In the genomic region with DNA sequence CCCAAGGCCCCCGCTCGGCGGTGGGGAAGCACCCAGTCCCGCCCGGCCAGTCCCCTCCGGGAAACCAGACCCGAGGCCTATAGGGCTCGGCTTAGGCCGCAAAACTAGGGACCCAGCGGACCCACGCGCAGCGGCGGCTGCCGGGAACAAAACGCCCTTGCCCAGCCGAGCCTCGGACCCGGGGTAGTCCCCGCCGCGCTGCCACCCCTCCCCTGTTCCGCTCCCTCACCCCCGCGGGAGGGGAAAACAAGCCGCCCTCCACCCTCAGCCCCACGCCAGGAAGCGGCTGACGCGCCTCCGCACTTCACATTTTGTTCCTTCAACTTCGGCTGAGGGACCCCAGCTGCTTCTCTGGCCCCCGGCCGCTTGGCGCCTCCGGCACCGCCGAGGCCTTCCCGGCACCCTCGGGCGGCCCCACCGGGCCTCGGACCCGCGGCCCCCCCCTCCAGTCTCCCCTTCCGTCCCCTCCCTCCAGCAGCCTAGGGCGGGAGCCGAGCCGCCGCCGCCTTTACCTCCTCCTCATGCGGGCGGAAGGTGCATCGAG, we compare ENCODE assay signal across 1 cellular context.
TF ChIP-seq lines count a peak whose summit lies in the region.

No MANE protein-coding gene starts in this region.

TF ChIP-seq in GM12878, 131 proteins besides CTCF, POLR2A, EP300 and RAD21 (continued from another document):
- TF ChIP-seq, protein P1, sequence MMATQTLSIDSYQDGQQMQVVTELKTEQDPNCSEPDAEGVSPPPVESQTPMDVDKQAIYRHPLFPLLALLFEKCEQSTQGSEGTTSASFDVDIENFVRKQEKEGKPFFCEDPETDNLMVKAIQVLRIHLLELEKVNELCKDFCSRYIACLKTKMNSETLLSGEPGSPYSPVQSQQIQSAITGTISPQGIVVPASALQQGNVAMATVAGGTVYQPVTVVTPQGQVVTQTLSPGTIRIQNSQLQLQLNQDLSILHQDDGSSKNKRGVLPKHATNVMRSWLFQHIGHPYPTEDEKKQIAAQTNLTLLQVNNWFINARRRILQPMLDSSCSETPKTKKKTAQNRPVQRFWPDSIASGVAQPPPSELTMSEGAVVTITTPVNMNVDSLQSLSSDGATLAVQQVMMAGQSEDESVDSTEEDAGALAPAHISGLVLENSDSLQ (IDR thresholded peaks at IDR 0.05) = no peak
- TF ChIP-seq TCF12 (IDR thresholded peaks at IDR 0.05; ENCODE audit: low read depth, low read length) (0 out of 2 replicates have a peak, but pooled peaks have one; percentile 16), EGR1 (IDR thresholded peaks at IDR 0.05; ENCODE audit: borderline replicate concordance in 1 of 2, low read depth in 2 of 2, low read length in 2 of 2) (peak in 1 of 2 experiments; percentile 19; a peak in 1 of 3 replicates), ZZZ3 (IDR thresholded peaks at IDR 0.05; ENCODE audit: control insufficient read depth, insufficient read length, low read depth) (no peak), CBX5 (IDR thresholded peaks at IDR 0.05; ENCODE audit: low read depth) (no peak), IKZF1 (conservative IDR thresholded peaks at IDR 0.05) (0 out of 2 replicates have a peak, but pooled peaks have one; percentile 4), IRF4 (IDR thresholded peaks at IDR 0.05; ENCODE audit: low read depth, low read length) (no peak), CREB1 (IDR thresholded peaks at IDR 0.05; ENCODE audit: low read depth) (0 out of 2 replicates have a peak, but pooled peaks have one; percentile 7), JUNB (IDR thresholded peaks at IDR 0.05) (no peak), MXI1 (IDR thresholded peaks at IDR 0.05; ENCODE audit: low read depth, low read length) (peak; percentile 44), BRCA1 (IDR thresholded peaks at IDR 0.05; ENCODE audit: low read depth, low read length) (no peak), MYC (IDR thresholded peaks at IDR 0.05; ENCODE audit: insufficient read depth, insufficient read length, insufficient replicate concordance, low read length, severe bottlenecking) (peak; percentile 30), ATF7 (IDR thresholded peaks at IDR 0.05; ENCODE audit: low read depth) (no peak), RFX5 (IDR thresholded peaks at IDR 0.05; ENCODE audit: low read depth, low read length) (no peak)
- TF ChIP-seq, protein P2, sequence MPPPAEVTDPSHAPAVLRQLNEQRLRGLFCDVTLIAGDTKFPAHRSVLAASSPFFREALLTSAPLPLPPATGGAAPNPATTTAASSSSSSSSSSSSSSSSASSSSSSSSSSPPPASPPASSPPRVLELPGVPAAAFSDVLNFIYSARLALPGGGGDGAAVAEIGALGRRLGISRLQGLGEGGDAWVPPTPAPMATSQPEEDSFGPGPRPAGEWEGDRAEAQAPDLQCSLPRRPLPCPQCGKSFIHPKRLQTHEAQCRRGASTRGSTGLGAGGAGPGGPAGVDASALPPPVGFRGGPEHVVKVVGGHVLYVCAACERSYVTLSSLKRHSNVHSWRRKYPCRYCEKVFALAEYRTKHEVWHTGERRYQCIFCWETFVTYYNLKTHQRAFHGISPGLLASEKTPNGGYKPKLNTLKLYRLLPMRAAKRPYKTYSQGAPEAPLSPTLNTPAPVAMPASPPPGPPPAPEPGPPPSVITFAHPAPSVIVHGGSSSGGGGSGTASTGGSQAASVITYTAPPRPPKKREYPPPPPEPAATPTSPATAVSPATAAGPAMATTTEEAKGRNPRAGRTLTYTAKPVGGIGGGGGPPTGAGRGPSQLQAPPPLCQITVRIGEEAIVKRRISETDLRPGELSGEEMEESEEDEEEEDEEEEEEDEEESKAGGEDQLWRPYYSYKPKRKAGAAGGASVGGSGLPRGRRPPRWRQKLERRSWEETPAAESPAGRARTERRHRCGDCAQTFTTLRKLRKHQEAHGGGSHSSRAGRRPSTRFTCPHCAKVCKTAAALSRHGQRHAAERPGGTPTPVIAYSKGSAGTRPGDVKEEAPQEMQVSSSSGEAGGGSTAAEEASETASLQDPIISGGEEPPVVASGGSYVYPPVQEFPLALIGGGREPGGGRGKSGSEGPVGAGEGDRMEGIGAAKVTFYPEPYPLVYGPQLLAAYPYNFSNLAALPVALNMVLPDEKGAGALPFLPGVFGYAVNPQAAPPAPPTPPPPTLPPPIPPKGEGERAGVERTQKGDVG (CRISPR knock-in tag; IDR thresholded peaks at IDR 0.05) = no peak
